10 cellular contexts compared by ENCODE assay signal in the genomic region with DNA sequence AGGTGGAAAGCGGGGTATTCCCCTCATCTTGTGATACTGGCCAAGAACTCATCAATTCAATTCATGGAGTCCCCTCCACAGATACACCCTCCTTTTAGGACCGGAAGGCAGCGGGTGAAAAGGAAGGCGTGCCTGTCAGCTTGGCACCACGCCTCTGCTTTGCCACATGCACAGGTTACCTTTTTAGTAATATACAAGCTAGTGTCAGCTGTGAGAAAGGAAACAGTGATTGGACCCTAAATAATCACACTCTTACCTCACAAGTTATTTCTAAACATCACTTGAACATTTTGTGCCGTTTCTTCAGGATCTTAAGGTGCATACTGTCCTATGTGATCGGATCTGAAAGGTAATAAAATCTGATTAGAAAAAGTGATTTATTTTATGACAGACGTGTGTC. TPM values are rescaled to one million over a fixed set of nuclear protein-coding genes. Genes with fewer than 3 reads are reported as not detected.
DNase-seq lines count a peak whose midpoint lies in the region; ATAC-seq and TF ChIP-seq lines count a peak whose summit lies in the region.
"Had no signal": no experiment of that assay in that cellular context is flagged by ENCODE, and none has a peak within 500 bp of the region (broad histone marks: within the 10 kb centered on the region; RNA-seq: fewer than 3 reads in every experiment).

No MANE protein-coding gene starts in this region.

- peak overlapping the region; percentile 99 for H3K27ac Mint-ChIP-seq in HFFc6
- H3K27ac Mint-ChIP-seq in effector memory CD8-positive, alpha-beta T cell = peak overlapping the region in 1 of 2 donors; percentile 86
- peak overlapping the region; percentile 96 for H3K27ac Mint-ChIP-seq in progenitor cell of endocrine pancreas
- H3K27ac Mint-ChIP-seq in activated naive CD8-positive, alpha-beta T cell treated with anti-CD3 and anti-CD28 coated beads for 36 hours = no peak overlapping the region

- DNase-seq in HFFc6 (no peak), progenitor cell of endocrine pancreas (ENCODE audit: low spot score, unreplicated experiment) (no peak), SJCRH30 (no peak), mucosa of gallbladder (ENCODE audit: low spot score) (no peak)
- DNase-seq in effector memory CD8-positive, alpha-beta T cell = peak in 2 of 3 experiments; percentile 10 to 29
- no peak for DNase-seq in activated naive CD8-positive, alpha-beta T cell treated with anti-CD3 and anti-CD28 coated beads for 36 hours
- DNase-seq: NCI-H1436, T-helper 9 cell had no signal

- H3K9me3 Mint-ChIP-seq in HFFc6 (no peaks in the 10 kb centered on the region), progenitor cell of endocrine pancreas (ENCODE audit: low read depth) (no peaks in the 10 kb centered on the region)
- no peaks in the 10 kb centered on the region for H3K9me3 Mint-ChIP-seq in effector memory CD8-positive, alpha-beta T cell
- no peaks in the 10 kb centered on the region for H3K9me3 Mint-ChIP-seq in activated naive CD8-positive, alpha-beta T cell treated with anti-CD3 and anti-CD28 coated beads for 36 hours

- H3K4me1 Mint-ChIP-seq in HFFc6 (ENCODE audit: low read depth) = peaks cover 62% of the 10 kb centered on the region
- peaks cover 17 to 24% of the 10 kb centered on the region in 2 donors for H3K4me1 Mint-ChIP-seq in effector memory CD8-positive, alpha-beta T cell (ENCODE audit: low read depth in 2 of 2)
- H3K4me1 Mint-ChIP-seq in progenitor cell of endocrine pancreas (ENCODE audit: low read depth) = peaks cover 28% of the 10 kb centered on the region
- H3K4me1 Mint-ChIP-seq in activated naive CD8-positive, alpha-beta T cell treated with anti-CD3 and anti-CD28 coated beads for 36 hours = peaks cover 15% of the 10 kb centered on the region

- TF ChIP-seq CTCF in C4-2B (conservative IDR thresholded peaks at IDR 0.05) = no peak
- TF ChIP-seq CTCF in HFFc6 (IDR thresholded peaks at IDR 0.05) = no peak
- no peak for TF ChIP-seq CTCF in progenitor cell of endocrine pancreas (IDR thresholded peaks at IDR 0.05; ENCODE audit: unreplicated experiment)

- ATAC-seq in effector memory CD8-positive, alpha-beta T cell (replicated peaks) = peak; percentile 88
- ATAC-seq in GM21423 (IDR thresholded peaks at IDR 0.05; ENCODE audit: unreplicated experiment) = no peak

- H3K27ac ChIP-seq in C4-2B = peak overlapping the region; percentile 46
- no peak overlapping the region for H3K27ac ChIP-seq in SJCRH30

- no peaks in the 10 kb centered on the region for H3K27me3 Mint-ChIP-seq in HFFc6 (ENCODE audit: insufficient read depth)
- no peaks in the 10 kb centered on the region for H3K27me3 Mint-ChIP-seq in effector memory CD8-positive, alpha-beta T cell
- no peaks in the 10 kb centered on the region for H3K27me3 Mint-ChIP-seq in progenitor cell of endocrine pancreas
- H3K27me3 Mint-ChIP-seq in activated naive CD8-positive, alpha-beta T cell treated with anti-CD3 and anti-CD28 coated beads for 36 hours = no peaks in the 10 kb centered on the region

- H3K4me1 ChIP-seq in SJCRH30 = no peaks in the 10 kb centered on the region

- H3K4me3 ChIP-seq in SJCRH30 = no peak overlapping the region

- H3K36me3 Mint-ChIP-seq in HFFc6 (ENCODE audit: low read depth) = peaks cover 47% of the 10 kb centered on the region
- peaks cover 51% of the 10 kb centered on the region for H3K36me3 Mint-ChIP-seq in effector memory CD8-positive, alpha-beta T cell (ENCODE audit: insufficient read depth)
- H3K36me3 Mint-ChIP-seq in progenitor cell of endocrine pancreas (ENCODE audit: insufficient read depth) = peaks cover 24% of the 10 kb centered on the region
- H3K36me3 Mint-ChIP-seq in activated naive CD8-positive, alpha-beta T cell treated with anti-CD3 and anti-CD28 coated beads for 36 hours = peaks cover 6% of the 10 kb centered on the region

- H3K4me3 Mint-ChIP-seq in HFFc6 (peak overlapping the region; percentile 82), progenitor cell of endocrine pancreas (ENCODE audit: low read depth) (no peak overlapping the region)
- no peak overlapping the region for H3K4me3 Mint-ChIP-seq in effector memory CD8-positive, alpha-beta T cell
- H3K4me3 Mint-ChIP-seq in activated naive CD8-positive, alpha-beta T cell treated with anti-CD3 and anti-CD28 coated beads for 36 hours = no peak overlapping the region

- H3K27me3 ChIP-seq in SJCRH30 = no peaks in the 10 kb centered on the region

- H3K9me3 ChIP-seq in SJCRH30 (replicated peaks) = no peaks in the 10 kb centered on the region

- peaks cover 8% of the 10 kb centered on the region; the same call in 1 of the 2 replicates for H3K36me3 ChIP-seq in SJCRH30

RNA-seq across cellular contexts. Expression of gene ZDHHC7, which starts 15.7 kb away (rescaled TPM):
- 10 to 100 TPM; 73.9 to 90.4 (median 78.1) TPM for total RNA-seq in HFFc6 (2021; fragmentation: NEBNext Ultra II Directional; extraction: Animal tissue kit (Norgen Biotek cat#: 25700))
- total RNA-seq in progenitor cell of endocrine pancreas (67.3 TPM in 2 replicates), mucosa of gallbladder (56.4 TPM)
- 18.5 and 20.3 TPM in 2 replicates for total RNA-seq in SJCRH30 (2014; rRNA removed; shearing (Covaris generic))
- total RNA-seq in activated naive CD8-positive, alpha-beta T cell treated with anti-CD3 and anti-CD28 coated beads for 36 hours = 10 to 100 TPM; 27.4 to 30.0 TPM

RNA-seq across cellular contexts. Expression of gene KIAA0513, which starts 31.9 kb away (rescaled TPM):
- total RNA-seq in HFFc6 (2021; fragmentation: NEBNext Ultra II Directional; extraction: Animal tissue kit (Norgen Biotek cat#: 25700)) = 10 to 100 TPM; 12.5 to 15.4 (median 13.8) TPM
- 15.2 and 16.3 TPM in 2 replicates for total RNA-seq in progenitor cell of endocrine pancreas
- 1.3 and 2.4 TPM in 2 replicates for total RNA-seq in SJCRH30 (2014; rRNA removed; shearing (Covaris generic))
- total RNA-seq in activated naive CD8-positive, alpha-beta T cell treated with anti-CD3 and anti-CD28 coated beads for 36 hours = 1 to 10 TPM; 2.4 to 3.3 TPM
- total RNA-seq in mucosa of gallbladder = 15.5 TPM

Comparison
In these comparisons a context has a peak if more than half of its experiments do, and no peak if none do; other contexts are left out.
1. DNase-seq: peak in effector memory CD8-positive, alpha-beta T cell (2 of 3); none in HFFc6 (single experiment), progenitor cell of endocrine pancreas (single experiment), SJCRH30 (0 of 2), activated naive CD8-positive, alpha-beta T cell treated with anti-CD3 and anti-CD28 coated beads for 36 hours (single experiment) and mucosa of gallbladder (single experiment).